Comparison of ENCODE assay signal across 12 cellular contexts in the genomic region with DNA sequence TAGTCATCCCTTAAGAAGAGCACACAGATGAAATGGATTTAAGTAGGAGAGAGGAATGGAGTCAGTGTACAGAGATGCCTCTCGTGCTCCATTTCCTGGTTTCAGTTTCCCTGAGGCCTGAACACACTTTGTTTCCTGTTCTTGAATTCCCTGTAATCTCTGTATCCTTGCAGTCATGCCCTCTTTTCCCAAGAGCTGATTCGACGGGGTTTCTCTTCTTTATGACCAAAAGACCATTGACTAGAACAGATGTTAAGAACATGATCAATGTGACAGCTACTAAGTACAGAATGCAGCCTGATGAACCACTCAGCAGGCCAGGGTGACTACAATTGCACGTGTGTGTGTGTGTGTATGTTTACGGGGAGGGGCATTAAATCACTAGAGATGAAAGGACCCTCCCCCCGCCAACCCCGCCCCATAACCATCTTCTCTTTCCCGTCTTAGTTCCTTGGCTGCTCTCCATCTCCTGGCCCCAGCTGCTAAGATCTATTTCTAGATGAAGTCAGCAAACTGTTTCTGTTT. TPM values are rescaled to one million over a fixed set of nuclear protein-coding genes. Genes with fewer than 3 reads are reported as not detected.
DNase-seq lines count a peak whose midpoint lies in the region; ATAC-seq and TF ChIP-seq lines count a peak whose summit lies in the region.
"Had no signal": no experiment of that assay in that cellular context is flagged by ENCODE, and none has a peak within 500 bp of the region (broad histone marks: within the 10 kb centered on the region; RNA-seq: fewer than 3 reads in every experiment).

No MANE protein-coding gene starts in this region.

- H4K20me1 ChIP-seq in BLaER1, result no peaks in the 10 kb centered on the region

- H3K27me3 ChIP-seq in BLaER1 (no peaks in the 10 kb centered on the region), BE2C (no peaks in the 10 kb centered on the region)
- H3K27me3 ChIP-seq: body of pancreas had no signal

- H3K4me2 ChIP-seq in BLaER1, result peak overlapping the region; percentile 63

- H3K4me1 ChIP-seq in BLaER1 (peaks cover 15% of the 10 kb centered on the region), BE2C (no peaks in the 10 kb centered on the region)

- DNase-seq in NCI-H2029 treated with DMSO at 0.1 percent for 48 hours (lab: John Stamatoyannopoulos, UW), result peak; percentile 44
- no peak for DNase-seq in endothelial cell (ENCODE audit: low spot score)
- DNase-seq in natural killer cell treated with Interleukin-12 subunit alpha and Interleukin-12 subunit beta and Interleukin-15 and Interleukin-18, amount 100 ng/mL, for 72 hours (ENCODE audit: low spot score), result no peak
- DNase-seq in BE2C, result no peak
- DNase-seq: NCI-H1105 treated with DMSO at 0.1 percent for 48 hours had no signal

- H3K36me3 Mint-ChIP-seq in endothelial cell (ENCODE audit: low read depth, unreplicated experiment) (peaks cover 10% of the 10 kb centered on the region), nephron (ENCODE audit: low read depth) (no peaks in the 10 kb centered on the region)
- no peaks in the 10 kb centered on the region for H3K36me3 Mint-ChIP-seq in natural killer cell treated with Interleukin-12 subunit alpha and Interleukin-12 subunit beta and Interleukin-15 and Interleukin-18, amount 100 ng/mL, for 72 hours

- H3K9me3 ChIP-seq in BLaER1 (no peaks in the 10 kb centered on the region), BE2C (no peaks in the 10 kb centered on the region)
- H3K9me3 ChIP-seq: body of pancreas had no signal

- no peak for ATAC-seq in HG02973 (IDR thresholded peaks at IDR 0.05; ENCODE audit: unreplicated experiment)
- no peak for ATAC-seq in natural killer cell treated with Interleukin-12 subunit alpha and Interleukin-12 subunit beta and Interleukin-15 and Interleukin-18, amount 100 ng/mL, for 72 hours
- ATAC-seq in GM21576 (IDR thresholded peaks at IDR 0.05; ENCODE audit: unreplicated experiment), result no peak
- ATAC-seq: body of pancreas, SK-N-SH treated with all-trans-retinoic acid at 6 μM for 48 hours had no signal

- H3K9ac ChIP-seq in BLaER1, result no peak overlapping the region

- H3K4me3 Mint-ChIP-seq in endothelial cell (ENCODE audit: unreplicated experiment) (no peak overlapping the region), nephron (peak overlapping the region in 2 of 3 experiments; percentile 36 to 38)
- H3K4me3 Mint-ChIP-seq in natural killer cell treated with Interleukin-12 subunit alpha and Interleukin-12 subunit beta and Interleukin-15 and Interleukin-18, amount 100 ng/mL, for 72 hours, result no peak overlapping the region

- H3K27me3 Mint-ChIP-seq in endothelial cell (ENCODE audit: unreplicated experiment) (peaks cover 3% of the 10 kb centered on the region), nephron (ENCODE audit: low read depth) (peaks cover 11% of the 10 kb centered on the region)
- H3K27me3 Mint-ChIP-seq in natural killer cell treated with Interleukin-12 subunit alpha and Interleukin-12 subunit beta and Interleukin-15 and Interleukin-18, amount 100 ng/mL, for 72 hours, result peaks cover 7% of the 10 kb centered on the region in 2 donors

- no peaks in the 10 kb centered on the region for H3K9me3 Mint-ChIP-seq in endothelial cell (ENCODE audit: unreplicated experiment)
- H3K9me3 Mint-ChIP-seq in nephron, result no peaks in the 10 kb centered on the region
- no peaks in the 10 kb centered on the region for H3K9me3 Mint-ChIP-seq in natural killer cell treated with Interleukin-12 subunit alpha and Interleukin-12 subunit beta and Interleukin-15 and Interleukin-18, amount 100 ng/mL, for 72 hours

- H3K27ac Mint-ChIP-seq in endothelial cell (ENCODE audit: unreplicated experiment), result peak overlapping the region; percentile 72
- H3K27ac Mint-ChIP-seq in nephron, result peak overlapping the region; percentile 91 to 96 (median 95)
- H3K27ac Mint-ChIP-seq in natural killer cell treated with Interleukin-12 subunit alpha and Interleukin-12 subunit beta and Interleukin-15 and Interleukin-18, amount 100 ng/mL, for 72 hours, result no peak overlapping the region

- no peak overlapping the region for H3K4me3 ChIP-seq in BLaER1
- H3K4me3 ChIP-seq in BE2C (ENCODE audit: low read depth, low read length), result no peak overlapping the region
- H3K4me3 ChIP-seq: body of pancreas had no signal

- TF ChIP-seq CTCF in endothelial cell (IDR thresholded peaks at IDR 0.05; ENCODE audit: unreplicated experiment) (no peak), nephron (IDR thresholded peaks at IDR 0.05; ENCODE audit: unreplicated experiment in 3 of 3) (no peak), BE2C (IDR thresholded peaks at IDR 0.05; ENCODE audit: low read depth, low read length) (no peak)

- H3K27ac ChIP-seq in BLaER1, result no peak overlapping the region
- H3K27ac ChIP-seq: body of pancreas had no signal

- H3K4me1 Mint-ChIP-seq in endothelial cell (ENCODE audit: unreplicated experiment), result peaks cover 16% of the 10 kb centered on the region
- H3K4me1 Mint-ChIP-seq in nephron, result peaks cover 30% of the 10 kb centered on the region
- no peaks in the 10 kb centered on the region for H3K4me1 Mint-ChIP-seq in natural killer cell treated with Interleukin-12 subunit alpha and Interleukin-12 subunit beta and Interleukin-15 and Interleukin-18, amount 100 ng/mL, for 72 hours (ENCODE audit: low read depth in 2 of 2)

- H3K36me3 ChIP-seq in BLaER1 (no peaks in the 10 kb centered on the region), BE2C (no peaks in the 10 kb centered on the region)

RNA-seq across cellular contexts. Expression of a gene that starts 26.2 kb away (rescaled TPM):
- not detected for total RNA-seq in endothelial cell (ENCODE audit: unreplicated experiment)
- not detected for total RNA-seq in natural killer cell treated with Interleukin-12 subunit alpha and Interleukin-12 subunit beta and Interleukin-15 and Interleukin-18, amount 100 ng/mL, for 72 hours
- polyA plus RNA-seq in BE2C (2012; ENCODE audit: insufficient read depth, insufficient read length, low read depth), result not detected
- total RNA-seq: activated CD8-positive, alpha-beta memory T cell treated with anti-CD3 and anti-CD28 coated beads for 36 hours; body of pancreas had no signal

RNA-seq across cellular contexts. Expression of a gene that starts 37.4 kb away (rescaled TPM):
- total RNA-seq in endothelial cell (ENCODE audit: unreplicated experiment), result not detected
- not detected for total RNA-seq in natural killer cell treated with Interleukin-12 subunit alpha and Interleukin-12 subunit beta and Interleukin-15 and Interleukin-18, amount 100 ng/mL, for 72 hours
- polyA plus RNA-seq in BE2C (2012; ENCODE audit: insufficient read depth, insufficient read length, low read depth), result 5.8 TPM
- total RNA-seq: activated CD8-positive, alpha-beta memory T cell treated with anti-CD3 and anti-CD28 coated beads for 36 hours; body of pancreas had no signal

RNA-seq across cellular contexts. Expression of a gene that starts 57.0 kb away (rescaled TPM):
- total RNA-seq in endothelial cell (ENCODE audit: unreplicated experiment), result not detected
- total RNA-seq in natural killer cell treated with Interleukin-12 subunit alpha and Interleukin-12 subunit beta and Interleukin-15 and Interleukin-18, amount 100 ng/mL, for 72 hours, result not detected
- polyA plus RNA-seq in BE2C (2012; ENCODE audit: insufficient read depth, insufficient read length, low read depth), result not detected
- total RNA-seq: activated CD8-positive, alpha-beta memory T cell treated with anti-CD3 and anti-CD28 coated beads for 36 hours; body of pancreas had no signal

Comparison
In these comparisons a context has a peak if more than half of its experiments do, and no peak if none do; other contexts are left out.
1. H3K27ac Mint-ChIP-seq: peak in endothelial cell (single experiment) and nephron (3 of 3); none in natural killer cell treated with Interleukin-12 subunit alpha and Interleukin-12 subunit beta and Interleukin-15 and Interleukin-18, amount 100 ng/mL, for 72 hours (0 of 2).
2. H3K4me3 Mint-ChIP-seq: peak in nephron (2 of 3); none in endothelial cell (single experiment) and natural killer cell treated with Interleukin-12 subunit alpha and Interleukin-12 subunit beta and Interleukin-15 and Interleukin-18, amount 100 ng/mL, for 72 hours (single experiment).